30 cellular contexts compared by ENCODE assay signal in the genomic region with DNA sequence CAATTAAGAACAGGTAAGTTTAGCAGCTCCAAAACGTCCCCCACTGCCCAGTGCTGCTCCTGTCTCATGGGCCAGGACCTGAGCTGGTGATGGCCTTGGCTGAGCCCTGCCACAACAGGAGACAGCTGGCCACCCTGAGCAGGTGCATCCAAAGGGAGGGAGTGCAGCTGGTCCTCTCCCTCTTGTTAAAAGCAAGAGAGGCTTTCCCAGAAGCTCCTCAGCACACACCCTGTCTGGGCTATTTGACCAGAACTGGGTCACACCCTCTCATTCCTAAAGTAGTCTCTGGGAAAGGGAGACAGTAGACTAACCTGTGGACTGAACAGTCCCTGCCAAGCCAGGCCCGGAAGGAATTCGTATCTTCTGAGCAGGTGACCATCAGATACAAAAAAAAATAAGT. TPM values are rescaled to one million over a fixed set of nuclear protein-coding genes. Genes with fewer than 3 reads are reported as not detected.
A peak's percentile ranks its signal among the peaks of the same experiment; 100 is the strongest.
DNase-seq lines count a peak whose midpoint lies in the region; ATAC-seq and TF ChIP-seq lines count a peak whose summit lies in the region.
"Had no signal": no experiment of that assay in that cellular context is flagged by ENCODE, and none has a peak within 500 bp of the region (broad histone marks: within the 10 kb centered on the region; RNA-seq: fewer than 3 reads in every experiment).

No MANE protein-coding gene starts in this region.

- intact Hi-C loops in left ventricle myocardium superior (cut with micrococcal nuclease) (no loop called here), body of pancreas (cut with DNase I) (no loop called here)

- H3K4me1 Mint-ChIP-seq in nephron progenitor cell: no peaks in the 10 kb centered on the region

- TF ChIP-seq POLR2A in body of pancreas (IDR thresholded peaks at IDR 0.05) (no peak), Peyer's patch (IDR thresholded peaks at IDR 0.05) (no peak)

- H3K4me1 ChIP-seq in cardiac muscle cell (ENCODE audit: low read depth) (peaks cover 50% of the 10 kb centered on the region), body of pancreas (peaks cover 55% of the 10 kb centered on the region), Peyer's patch (peaks cover 0 to 14% (median 1%) of the 10 kb centered on the region in 4 donors)

- H3K36me3 ChIP-seq in cardiac muscle cell (no peaks in the 10 kb centered on the region), body of pancreas (replicated peaks in 1 of 2; ENCODE audit: insufficient read depth in 1 of 2, low read depth in 2 of 2) (no peaks in the 10 kb centered on the region), Peyer's patch (no peaks in the 10 kb centered on the region)
- H3K36me3 ChIP-seq: left lung, spleen had no signal

- H3K27me3 ChIP-seq in cardiac muscle cell (no peaks in the 10 kb centered on the region), body of pancreas (no peaks in the 10 kb centered on the region), Peyer's patch (no peaks in the 10 kb centered on the region)
- H3K27me3 ChIP-seq: dorsolateral prefrontal cortex, left lung, spleen, testis had no signal

- no peak for TF ChIP-seq CTCF in cardiac muscle cell (IDR thresholded peaks at IDR 0.05; ENCODE audit: low read depth, low read length)
- no peak for TF ChIP-seq CTCF in body of pancreas (IDR thresholded peaks at IDR 0.05)
- TF ChIP-seq CTCF in nephron progenitor cell (IDR thresholded peaks at IDR 0.05): no peak
- no peak for TF ChIP-seq CTCF in Peyer's patch (IDR thresholded peaks at IDR 0.05)

- ATAC-seq in left ventricle myocardium superior (no peak), body of pancreas (no peak), HG02798 (IDR thresholded peaks at IDR 0.05; ENCODE audit: poor library complexity, unreplicated experiment) (no peak), HG03280 (IDR thresholded peaks at IDR 0.05; ENCODE audit: unreplicated experiment) (no peak)
- ATAC-seq: activated T-cell treated with anti-CD3 and anti-CD28 coated beads, Interleukin-2, amount 50 U/mL, for 72 hours; left lung had no signal

- no peaks in the 10 kb centered on the region for H3K9me3 Mint-ChIP-seq in nephron progenitor cell
- H3K9me3 Mint-ChIP-seq: activated naive CD4-positive, alpha-beta T cell treated with anti-CD3 and anti-CD28 coated beads for 36 hours; activated T-cell treated with anti-CD3 and anti-CD28 coated beads, Interleukin-2, amount 50 U/mL, for 72 hours; central memory CD8-positive, alpha-beta T cell had no signal

- H3K4me3 Mint-ChIP-seq in nephron progenitor cell: peak overlapping the region; percentile 57
- H3K4me3 Mint-ChIP-seq: activated naive CD4-positive, alpha-beta T cell treated with anti-CD3 and anti-CD28 coated beads for 36 hours; activated T-cell treated with anti-CD3 and anti-CD28 coated beads, Interleukin-2, amount 50 U/mL, for 72 hours; central memory CD8-positive, alpha-beta T cell had no signal

- H3K9me3 ChIP-seq in cardiac muscle cell (ENCODE audit: low read depth) (no peaks in the 10 kb centered on the region), body of pancreas (no peaks in the 10 kb centered on the region), Peyer's patch (no peaks in the 10 kb centered on the region)
- H3K9me3 ChIP-seq: left lung, spleen, testis had no signal

- no peaks in the 10 kb centered on the region for H3K27me3 Mint-ChIP-seq in nephron progenitor cell (ENCODE audit: low read depth, poor library complexity)
- H3K27me3 Mint-ChIP-seq: central memory CD8-positive, alpha-beta T cell had no signal

- peak overlapping the region; percentile 81 for H3K27ac Mint-ChIP-seq in nephron progenitor cell
- H3K27ac Mint-ChIP-seq: activated naive CD4-positive, alpha-beta T cell treated with anti-CD3 and anti-CD28 coated beads for 36 hours; activated T-cell treated with anti-CD3 and anti-CD28 coated beads, Interleukin-2, amount 50 U/mL, for 72 hours had no signal

- H3K4me3 ChIP-seq in cardiac muscle cell: no peak overlapping the region
- no peak overlapping the region for H3K4me3 ChIP-seq in body of pancreas
- no peak overlapping the region for H3K4me3 ChIP-seq in Peyer's patch
- H3K4me3 ChIP-seq: dorsolateral prefrontal cortex, left lung, spleen, testis had no signal

- WGBS in body of pancreas, 2 donors: 22 to 25% methylated on average over 3 of the region's 3 CpGs

- H3K27ac ChIP-seq in cardiac muscle cell (peak overlapping the region; percentile 86), body of pancreas (peak overlapping the region; percentile 5 to 84 (median 34)), Peyer's patch (no peak overlapping the region)
- H3K27ac ChIP-seq: dorsolateral prefrontal cortex, left lung, spleen, testis had no signal

- no peak for DNase-seq in cardiac muscle cell (ENCODE audit: low read depth in 1 of 2, low spot score in 1 of 2)
- DNase-seq in left ventricle myocardium superior: no peak
- peak in 1 of 4 donors; percentile 29 for DNase-seq in body of pancreas
- DNase-seq in nephron progenitor cell: no peak
- no peak for DNase-seq in Peyer's patch
- no peak for DNase-seq in MV-4-11 (lab: John Stamatoyannopoulos, UW)
- DNase-seq: activated CD4-positive, alpha-beta T cell treated with anti-CD3 and anti-CD28 coated beads for 4 hours; activated naive CD4-positive, alpha-beta T cell treated with anti-CD3 and anti-CD28 coated beads for 36 hours; activated T-cell treated with anti-CD3 and anti-CD28 coated beads, Interleukin-2, amount 50 U/mL, for 72 hours; AML-193; anterior cingulate cortex; dorsolateral prefrontal cortex; IMR-90; left lung; NCI-H1436; NCI-H774; SIG-M5; spleen; stimulated activated CD4-positive, alpha-beta T cell treated with anti-CD3 and anti-CD28 coated beads, Interleukin-4, amount 100 ng/mL, for 1 hour; stimulated activated naive CD4-positive, alpha-beta T cell; T-helper 1 cell; testis had no signal

- H3K36me3 Mint-ChIP-seq in nephron progenitor cell (ENCODE audit: low read depth): no peaks in the 10 kb centered on the region

RNA-seq across cellular contexts. Expression of a gene that starts 2.2 kb away (rescaled TPM):
- total RNA-seq in cardiac muscle cell (1.3 and 2.3 TPM in 2 replicates), left ventricle myocardium superior (not detected), body of pancreas (10 to 100 TPM in 1 of 2 donors, 1 to 10 TPM in 1; 4.7 to 10.2 TPM), Peyer's patch (under 1 TPM in 1 of 4 donors, not detected in 3; 0.53 TPM)
- 1.2 and 2.3 TPM in 2 replicates for polyA plus RNA-seq in cardiac muscle cell
- total RNA-seq: A172; activated naive CD4-positive, alpha-beta T cell treated with anti-CD3 and anti-CD28 coated beads for 36 hours; activated T-cell treated with anti-CD3 and anti-CD28 coated beads, Interleukin-2, amount 50 U/mL, for 72 hours; endothelial cell of umbilical vein; H4; IMR-90; MCF 10A; OCI-LY7; spleen had no signal
- polyA plus RNA-seq: endothelial cell of umbilical vein, IMR-90 had no signal

RNA-seq across cellular contexts. Expression of a gene that starts 50.7 kb away (rescaled TPM):
- total RNA-seq in cardiac muscle cell (53.2 and 63.6 TPM in 2 replicates), left ventricle myocardium superior (93.5 TPM), body of pancreas (10 to 100 TPM; 44.5 to 50.8 TPM), Peyer's patch (10 to 100 TPM; 62.7 to 99.6 (median 68.2) TPM)
- polyA plus RNA-seq in cardiac muscle cell: 70.7 and 102 TPM in 2 replicates
- total RNA-seq: MCF 10A had no signal

Comparison
In these comparisons a context has a peak if more than half of its experiments do, and no peak if none do; other contexts are left out.
1. H3K27ac ChIP-seq: peak in cardiac muscle cell (single experiment) and body of pancreas (4 of 4); none in Peyer's patch (0 of 4).